In genomic region chr5:95798545-95798944, GRCh38 we compare ENCODE assay signal across 2 cellular contexts.
TF ChIP-seq lines count a peak whose summit lies in the region.

No MANE protein-coding gene starts in this region.

TF ChIP-seq in IMR-90, 13 proteins besides CTCF, POLR2A, EP300 and RAD21:
- no peak for TF ChIP-seq CHD1 (IDR thresholded peaks at IDR 0.05; ENCODE audit: low read depth, low read length)
- TF ChIP-seq USF2 (IDR thresholded peaks at IDR 0.05; ENCODE audit: low read depth, low read length), result no peak
- TF ChIP-seq, protein P1, sequence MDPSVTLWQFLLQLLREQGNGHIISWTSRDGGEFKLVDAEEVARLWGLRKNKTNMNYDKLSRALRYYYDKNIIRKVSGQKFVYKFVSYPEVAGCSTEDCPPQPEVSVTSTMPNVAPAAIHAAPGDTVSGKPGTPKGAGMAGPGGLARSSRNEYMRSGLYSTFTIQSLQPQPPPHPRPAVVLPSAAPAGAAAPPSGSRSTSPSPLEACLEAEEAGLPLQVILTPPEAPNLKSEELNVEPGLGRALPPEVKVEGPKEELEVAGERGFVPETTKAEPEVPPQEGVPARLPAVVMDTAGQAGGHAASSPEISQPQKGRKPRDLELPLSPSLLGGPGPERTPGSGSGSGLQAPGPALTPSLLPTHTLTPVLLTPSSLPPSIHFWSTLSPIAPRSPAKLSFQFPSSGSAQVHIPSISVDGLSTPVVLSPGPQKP (IDR thresholded peaks at IDR 0.05; ENCODE audit: borderline replicate concordance, low read depth, low read length), result no peak
- TF ChIP-seq FOS (IDR thresholded peaks at IDR 0.05; ENCODE audit: low read depth, low read length), result no peak
- TF ChIP-seq NFE2L2 (IDR thresholded peaks at IDR 0.05; ENCODE audit: low read depth, low read length), result no peak
- TF ChIP-seq RFX5 (IDR thresholded peaks at IDR 0.05; ENCODE audit: low read depth, low read length), result no peak
- no peak for TF ChIP-seq RCOR1 (IDR thresholded peaks at IDR 0.05; ENCODE audit: insufficient replicate concordance, low read length)
- no peak for TF ChIP-seq SMC3 (IDR thresholded peaks at IDR 0.05; ENCODE audit: low read depth, low read length)

TF ChIP-seq in HEK293T, 16 proteins besides CTCF, POLR2A, EP300 and RAD21:
- TF ChIP-seq HDGF (IDR thresholded peaks at IDR 0.05; ENCODE audit: borderline replicate concordance) (no peak), TARDBP (IDR thresholded peaks at IDR 0.05) (no peak), CTBP1 (IDR thresholded peaks at IDR 0.05; ENCODE audit: borderline replicate concordance) (no peak), LEF1 (IDR thresholded peaks at IDR 0.05; ENCODE audit: borderline replicate concordance) (no peak), SUZ12 (IDR thresholded peaks at IDR 0.05) (no peak), NFRKB (IDR thresholded peaks at IDR 0.05) (no peak), L3MBTL2 (conservative IDR thresholded peaks at IDR 0.05) (no peak), ZNF384 (IDR thresholded peaks at IDR 0.05) (no peak), FOXK2 (IDR thresholded peaks at IDR 0.05) (no peak)
